Comparison of ENCODE assay signal across 1 cellular context in genomic region chr4:86721412-86721811, GRCh38.
TF ChIP-seq lines count a peak whose summit lies in the region.

No MANE protein-coding gene starts in this region.

TF ChIP-seq in GM12878, 131 proteins besides CTCF, POLR2A, EP300 and RAD21 (continued from another document):
- TF ChIP-seq, protein P1, sequence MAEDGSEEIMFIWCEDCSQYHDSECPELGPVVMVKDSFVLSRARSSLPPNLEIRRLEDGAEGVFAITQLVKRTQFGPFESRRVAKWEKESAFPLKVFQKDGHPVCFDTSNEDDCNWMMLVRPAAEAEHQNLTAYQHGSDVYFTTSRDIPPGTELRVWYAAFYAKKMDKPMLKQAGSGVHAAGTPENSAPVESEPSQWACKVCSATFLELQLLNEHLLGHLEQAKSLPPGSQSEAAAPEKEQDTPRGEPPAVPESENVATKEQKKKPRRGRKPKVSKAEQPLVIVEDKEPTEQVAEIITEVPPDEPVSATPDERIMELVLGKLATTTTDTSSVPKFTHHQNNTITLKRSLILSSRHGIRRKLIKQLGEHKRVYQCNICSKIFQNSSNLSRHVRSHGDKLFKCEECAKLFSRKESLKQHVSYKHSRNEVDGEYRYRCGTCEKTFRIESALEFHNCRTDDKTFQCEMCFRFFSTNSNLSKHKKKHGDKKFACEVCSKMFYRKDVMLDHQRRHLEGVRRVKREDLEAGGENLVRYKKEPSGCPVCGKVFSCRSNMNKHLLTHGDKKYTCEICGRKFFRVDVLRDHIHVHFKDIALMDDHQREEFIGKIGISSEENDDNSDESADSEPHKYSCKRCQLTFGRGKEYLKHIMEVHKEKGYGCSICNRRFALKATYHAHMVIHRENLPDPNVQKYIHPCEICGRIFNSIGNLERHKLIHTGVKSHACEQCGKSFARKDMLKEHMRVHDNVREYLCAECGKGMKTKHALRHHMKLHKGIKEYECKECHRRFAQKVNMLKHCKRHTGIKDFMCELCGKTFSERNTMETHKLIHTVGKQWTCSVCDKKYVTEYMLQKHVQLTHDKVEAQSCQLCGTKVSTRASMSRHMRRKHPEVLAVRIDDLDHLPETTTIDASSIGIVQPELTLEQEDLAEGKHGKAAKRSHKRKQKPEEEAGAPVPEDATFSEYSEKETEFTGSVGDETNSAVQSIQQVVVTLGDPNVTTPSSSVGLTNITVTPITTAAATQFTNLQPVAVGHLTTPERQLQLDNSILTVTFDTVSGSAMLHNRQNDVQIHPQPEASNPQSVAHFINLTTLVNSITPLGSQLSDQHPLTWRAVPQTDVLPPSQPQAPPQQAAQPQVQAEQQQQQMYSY (CRISPR knock-in tag; IDR thresholded peaks at IDR 0.05) = no peak
- no peak for TF ChIP-seq BHLHE40 (IDR thresholded peaks at IDR 0.05; ENCODE audit: borderline replicate concordance in 1 of 2, low read depth in 2 of 2, low read length in 1 of 2)
- TF ChIP-seq CBX5 (IDR thresholded peaks at IDR 0.05; ENCODE audit: low read depth) = no peak
- TF ChIP-seq SPI1 (IDR thresholded peaks at IDR 0.05; ENCODE audit: borderline replicate concordance, insufficient read depth, low read depth, low read length) = no peak
- TF ChIP-seq ZSCAN29 (IDR thresholded peaks at IDR 0.05) = no peak
- TF ChIP-seq CHD1 (IDR thresholded peaks at IDR 0.05; ENCODE audit: low read depth, low read length) = no peak
- TF ChIP-seq FOXM1 (IDR thresholded peaks at IDR 0.05; ENCODE audit: low read depth, low read length) = no peak
